ENCODE assay signal across 27 cellular contexts in genomic region chr5:32453916-32454315, GRCh38. TPM values are rescaled to one million over a fixed set of nuclear protein-coding genes. Genes with fewer than 3 reads are reported as not detected.
DNase-seq lines count a peak whose midpoint lies in the region; ATAC-seq lines count a peak whose summit lies in the region.
"Had no signal": no experiment of that assay in that cellular context is flagged by ENCODE, and none has a peak within 500 bp of the region (broad histone marks: within the 10 kb centered on the region; RNA-seq: fewer than 3 reads in every experiment).

No MANE protein-coding gene starts in this region.

- H3K14ac ChIP-seq in trophoblast cell (ENCODE audit: low read length) = no peak overlapping the region

- H3K79me2 ChIP-seq in trophoblast cell (ENCODE audit: control insufficient read depth, insufficient read depth, low read length, poor library complexity) = no peaks in the 10 kb centered on the region

- no peaks in the 10 kb centered on the region for H3K36me3 ChIP-seq in trophoblast cell (ENCODE audit: control insufficient read depth in 1 of 2, insufficient read depth in 2 of 2, low read length in 2 of 2)
- H3K36me3 ChIP-seq: BE2C; BLaER1; BLaER1 treated with 17β-estradiol and CSF1 and Interleukin-3, amounts not matched to agents 10 nM and 100 nM had no signal

- H2AFZ ChIP-seq in trophoblast cell (ENCODE audit: insufficient read depth, low read length, poor library complexity) = no peak overlapping the region

- no peak overlapping the region for H3K4ac ChIP-seq in trophoblast cell (ENCODE audit: low read depth, low read length)

- H3K23ac ChIP-seq in trophoblast cell (ENCODE audit: low read length) = no peak overlapping the region

- H3K9me3 ChIP-seq in trophoblast cell (ENCODE audit: insufficient read depth, low read depth, low read length) = peaks cover 4% of the 10 kb centered on the region
- H3K9me3 ChIP-seq: A549, BE2C, BLaER1 had no signal

- H3K4me3 ChIP-seq in trophoblast cell (ENCODE audit: low read depth, low read length) = no peak overlapping the region
- H3K4me3 ChIP-seq: A549; BLaER1; BLaER1 treated with 17β-estradiol and CSF1 and Interleukin-3, amounts not matched to agents 10 nM and 100 nM had no signal

- no CpG with 5 or more reads among the region's 5 CpGs for WGBS in trophoblast cell (ENCODE audit: extremely low coverage, insufficient coverage, insufficient read length)

- no peak overlapping the region for H2AK5ac ChIP-seq in trophoblast cell (ENCODE audit: low read length)

- H3K4me2 ChIP-seq in trophoblast cell (ENCODE audit: low read length) = no peak overlapping the region
- H3K4me2 ChIP-seq: A549; BLaER1; BLaER1 treated with 17β-estradiol and CSF1 and Interleukin-3, amounts not matched to agents 10 nM and 100 nM had no signal

- H3K79me1 ChIP-seq in trophoblast cell (ENCODE audit: low read length) = no peaks in the 10 kb centered on the region

- H3K9ac ChIP-seq in trophoblast cell (ENCODE audit: low read length) = no peak overlapping the region
- H3K9ac ChIP-seq: BLaER1; BLaER1 treated with 17β-estradiol and CSF1 and Interleukin-3, amounts not matched to agents 10 nM and 100 nM had no signal

- no peak overlapping the region for H2BK5ac ChIP-seq in trophoblast cell (ENCODE audit: low read depth, low read length, poor library complexity)

- H4K8ac ChIP-seq in trophoblast cell (ENCODE audit: low read depth, low read length) = no peak overlapping the region

- no peak overlapping the region for H4K12ac ChIP-seq in trophoblast cell (ENCODE audit: low read depth, low read length)

- no peaks in the 10 kb centered on the region for H3K4me1 ChIP-seq in trophoblast cell (ENCODE audit: control insufficient read depth in 1 of 2, insufficient read depth in 2 of 2, low read length in 2 of 2)
- H3K4me1 ChIP-seq: A549; BE2C; BLaER1; BLaER1 treated with 17β-estradiol and CSF1 and Interleukin-3, amounts not matched to agents 10 nM and 100 nM had no signal

- no peak for ATAC-seq in activated CD4-positive, CD25-positive, alpha-beta regulatory T cell treated with anti-CD3 and anti-CD28 coated beads, Interleukin-2, amount 50 U/mL, for 24 hours
- ATAC-seq: A549; CD8-positive, alpha-beta T cell had no signal

- H4K91ac ChIP-seq in trophoblast cell (ENCODE audit: low read depth, low read length) = no peak overlapping the region

- no peak overlapping the region for H3K27ac ChIP-seq in trophoblast cell (ENCODE audit: low read depth, low read length)
- H3K27ac ChIP-seq: 22Rv1; A549; BLaER1; BLaER1 treated with 17β-estradiol and CSF1 and Interleukin-3, amounts not matched to agents 10 nM and 100 nM; C4-2B had no signal

- DNase-seq in trophoblast cell = peak; percentile 75 to 84
- DNase-seq: 8988T; ACHN; AML-193; BE2C; C1 segment of cervical spinal cord; Caco-2; Calu3; CD4-positive, alpha-beta memory T cell; CD4-positive, alpha-beta T cell; CD4-positive, CD25-positive, alpha-beta regulatory T cell; CD8-positive, alpha-beta memory T cell; CD8-positive, alpha-beta T cell; COR-L47; DMS 273 treated with DMSO at 0.1 percent for 48 hours; DMS153; DMS53; DMS79; DMS79 treated with DMSO at 0.1 percent for 48 hours; DND-41; EL had no signal

- H2BK120ac ChIP-seq in trophoblast cell (ENCODE audit: insufficient read depth, low read length, poor library complexity) = no peak overlapping the region

- H3K18ac ChIP-seq in trophoblast cell (ENCODE audit: low read length) = no peak overlapping the region

- H3K27me3 ChIP-seq in trophoblast cell (ENCODE audit: insufficient read depth, low read length) = no peaks in the 10 kb centered on the region
- H3K27me3 ChIP-seq: BE2C; BLaER1; BLaER1 treated with 17β-estradiol and CSF1 and Interleukin-3, amounts not matched to agents 10 nM and 100 nM had no signal

- no peak overlapping the region for H2BK12ac ChIP-seq in trophoblast cell (ENCODE audit: low read length)

RNA-seq across cellular contexts. Expression of gene ZFR, which starts 9.4 kb away (rescaled TPM):
- 54.0 and 57.2 TPM in 2 replicates for polyA plus RNA-seq in trophoblast cell (2013)
